2 cellular contexts compared by ENCODE assay signal in genomic region chr1:6494627-6495026, GRCh38.
A peak's percentile ranks its signal among the peaks of the same experiment; 100 is the strongest.
TF ChIP-seq lines count a peak whose summit lies in the region.

No MANE protein-coding gene starts in this region.

TF ChIP-seq in SK-N-SH treated with all-trans-retinoic acid at 6 μM for 48 hours, 23 proteins besides CTCF, POLR2A, EP300 and RAD21:
- peak; percentile 78 for TF ChIP-seq ZNF70 (CRISPR knock-in tag; IDR thresholded peaks at IDR 0.05)
- no peak for TF ChIP-seq ZC3H10 (CRISPR knock-in tag; IDR thresholded peaks at IDR 0.05)
- no peak for TF ChIP-seq GLIS3 (CRISPR knock-in tag; IDR thresholded peaks at IDR 0.05)
TF ChIP-seq in SK-N-SH treated with all-trans-retinoic acid at 6 μM for 48 hours: peak in this region for 1.

TF ChIP-seq in H1, 55 proteins besides CTCF, POLR2A, EP300 and RAD21:
- TF ChIP-seq ATF2 (IDR thresholded peaks at IDR 0.05; ENCODE audit: low read length) (no peak), USF2 (IDR thresholded peaks at IDR 0.05; ENCODE audit: low read length) (no peak), YY1 (IDR thresholded peaks at IDR 0.05; ENCODE audit: low read depth, low read length) (no peak), PHF8 (conservative IDR thresholded peaks at IDR 0.05; ENCODE audit: low read depth, low read length) (no peak)
